In the genomic region with DNA sequence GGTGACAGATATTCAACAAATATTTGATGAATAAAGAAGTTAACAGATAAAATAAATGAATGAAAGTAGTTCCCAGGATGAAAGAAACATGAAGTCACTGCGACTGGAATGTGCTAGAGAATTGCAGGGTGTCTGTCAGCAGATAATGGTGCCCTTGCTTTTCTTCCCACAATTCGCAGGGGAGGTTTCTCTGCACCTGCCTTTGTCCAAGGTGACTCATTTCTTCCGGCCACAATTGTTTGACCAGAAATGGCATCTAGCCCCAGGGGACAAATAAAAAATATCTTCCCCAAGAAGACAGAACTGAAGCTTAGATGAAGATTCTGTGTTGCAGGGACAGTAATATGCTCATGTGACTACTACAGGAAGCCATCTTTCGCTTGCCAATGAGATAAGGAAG, we compare ENCODE assay signal across 13 cellular contexts.
A peak's percentile ranks its signal among the peaks of the same experiment; 100 is the strongest.
DNase-seq lines count a peak whose midpoint lies in the region; ATAC-seq and TF ChIP-seq lines count a peak whose summit lies in the region.
"Had no signal": no experiment of that assay in that cellular context is flagged by ENCODE, and none has a peak within 500 bp of the region (broad histone marks: within the 10 kb centered on the region; RNA-seq: fewer than 3 reads in every experiment).

No MANE protein-coding gene starts in this region.

- no peak overlapping the region for H3K14ac ChIP-seq in neuronal stem cell (ENCODE audit: low read length)

- H3K27ac ChIP-seq in 22Rv1 (peak overlapping the region; percentile 60), spleen (no peak overlapping the region), neuronal stem cell (replicated peaks; ENCODE audit: low read length) (no peak overlapping the region)

- H3K79me1 ChIP-seq in neuronal stem cell (ENCODE audit: low read depth, low read length): no peaks in the 10 kb centered on the region

- no peak overlapping the region for H3K23ac ChIP-seq in neuronal stem cell (ENCODE audit: low read depth, low read length, poor library complexity)

- H2BK5ac ChIP-seq in neuronal stem cell (ENCODE audit: low read length): no peak overlapping the region

- no peak overlapping the region for H3K4ac ChIP-seq in neuronal stem cell (ENCODE audit: low read length)

- no peak overlapping the region for H4K91ac ChIP-seq in neuronal stem cell (ENCODE audit: low read depth, low read length, poor library complexity)

- 48 to 67% (median 58%) methylated on average over 4 of the region's 4 CpGs for whole genome bisulfite sequencing in spleen, 5 donors
- WGBS in neuronal stem cell (ENCODE audit: extremely low coverage in 2 of 2, insufficient read length in 2 of 2, insufficient replicate concordance in 1 of 2), 2 donors: no CpG with 5 or more reads among the region's 4 CpGs

- H2BK12ac ChIP-seq in neuronal stem cell (ENCODE audit: low read length): no peak overlapping the region

- H2AFZ ChIP-seq in neuronal stem cell (ENCODE audit: low read length): no peak overlapping the region

- no peak overlapping the region for H3K9ac ChIP-seq in neuronal stem cell (ENCODE audit: low read depth, low read length, poor library complexity)

- H3K4me1 ChIP-seq in spleen (peaks cover 0 to 4% (median 0%) of the 10 kb centered on the region in 6 donors), neuronal stem cell (ENCODE audit: control insufficient read depth in 2 of 2, insufficient read depth in 1 of 2, low read depth in 1 of 2, low read length in 2 of 2) (peaks cover 0 to 2% of the 10 kb centered on the region in 2 donors)

- H2BK15ac ChIP-seq in neuronal stem cell (ENCODE audit: low read length): no peak overlapping the region

- no peak for TF ChIP-seq POLR2A in spleen (IDR thresholded peaks at IDR 0.05)

- H3K9me3 ChIP-seq in spleen (peaks cover 0 to 17% (median 11%) of the 10 kb centered on the region in 8 donors), neuronal stem cell (replicated peaks in 1 of 2; ENCODE audit: control insufficient read depth in 2 of 2, insufficient read depth in 1 of 2, low read depth in 1 of 2, low read length in 2 of 2) (peaks cover 0 to 6% of the 10 kb centered on the region in 2 donors)

- no peak overlapping the region for H2AK5ac ChIP-seq in neuronal stem cell (ENCODE audit: low read depth, low read length)

- no peak overlapping the region for H3K4me2 ChIP-seq in neuronal stem cell (ENCODE audit: insufficient read depth, low read length, poor library complexity, severe bottlenecking)

- H3K18ac ChIP-seq in neuronal stem cell (ENCODE audit: low read length): no peak overlapping the region

- H3K27me3 ChIP-seq in spleen (replicated peaks in 1 of 7) (peaks cover 0 to 7% (median 0%) of the 10 kb centered on the region in 7 donors), neuronal stem cell (ENCODE audit: control insufficient read depth in 3 of 3, insufficient read depth in 3 of 3, low read depth in 1 of 3, low read length in 3 of 3) (no peaks in the 10 kb centered on the region)

- H3K36me3 ChIP-seq in spleen (no peaks in the 10 kb centered on the region), neuronal stem cell (replicated peaks in 1 of 2; ENCODE audit: control insufficient read depth in 2 of 2, insufficient read depth in 2 of 2, low read length in 2 of 2) (no peaks in the 10 kb centered on the region)

- H2BK120ac ChIP-seq in neuronal stem cell (ENCODE audit: low read depth, low read length): no peak overlapping the region

- peak; percentile 82 for DNase-seq in NCI-H226
- peak; percentile 16 for DNase-seq in dermis blood vessel endothelial cell
- no peak for DNase-seq in spleen
- DNase-seq in neuronal stem cell (ENCODE audit: low spot score): no peak
- DNase-seq in Right ventricle myocardium inferior (ENCODE audit: missing footprints): no peak
- DNase-seq in activated gamma-delta T cell (lab: John Stamatoyannopoulos, UW): no peak
- DNase-seq: activated CD4-positive, alpha-beta T cell treated with anti-CD3 and anti-CD28 coated beads for 48 hours; activated naive CD4-positive, alpha-beta T cell treated with Interleukin-2 at 50 U/mL for 16 hours; hypothalamus; OCI-M1 had no signal

- H3K4me3 ChIP-seq in spleen: no peak overlapping the region
- H3K4me3 ChIP-seq in neuronal stem cell (ENCODE audit: low read length in 2 of 2): no peak overlapping the region

- no peak overlapping the region for H4K8ac ChIP-seq in neuronal stem cell (ENCODE audit: low read depth, low read length)

- TF ChIP-seq CTCF in 22Rv1 (IDR thresholded peaks at IDR 0.05): no peak
- TF ChIP-seq CTCF in spleen (IDR thresholded peaks at IDR 0.05 in 8 of 11, conservative IDR thresholded peaks at IDR 0.05 in 3 of 11): no peak

- ATAC-seq in GM19035 (IDR thresholded peaks at IDR 0.05; ENCODE audit: unreplicated experiment) (peak; percentile 61), Right ventricle myocardium inferior (no peak)
- ATAC-seq: stimulated activated memory B cell treated with anti-CD40 and anti-IgM and Interleukin-4, amounts not matched to agents 10 μg/mL and 1 μg/mL and 100 μg/mL, for 72 hours had no signal

- intact Hi-C loops in spleen (cut with DNase I; ENCODE audit: low total_unique reads) (no loop called here), Right ventricle myocardium inferior (cut with DNase I) (no loop called here)

Comparison
In these comparisons a context has a peak if more than half of its experiments do, and no peak if none do; other contexts are left out.
1. DNase-seq: peak in NCI-H226 (single experiment) and dermis blood vessel endothelial cell (single experiment); none in spleen (single experiment), neuronal stem cell (single experiment), Right ventricle myocardium inferior (single experiment) and activated gamma-delta T cell (single experiment).